In genomic region chr9:123375725-123376132, GRCh38 we compare ENCODE assay signal across 1 cellular context.
A peak's percentile ranks its signal among the peaks of the same experiment; 100 is the strongest.
TF ChIP-seq lines count a peak whose summit lies in the region.

No MANE protein-coding gene starts in this region.

TF ChIP-seq in K562, 482 proteins besides CTCF, POLR2A, EP300 and RAD21 (continued from another document):
- TF ChIP-seq, protein P1, sequence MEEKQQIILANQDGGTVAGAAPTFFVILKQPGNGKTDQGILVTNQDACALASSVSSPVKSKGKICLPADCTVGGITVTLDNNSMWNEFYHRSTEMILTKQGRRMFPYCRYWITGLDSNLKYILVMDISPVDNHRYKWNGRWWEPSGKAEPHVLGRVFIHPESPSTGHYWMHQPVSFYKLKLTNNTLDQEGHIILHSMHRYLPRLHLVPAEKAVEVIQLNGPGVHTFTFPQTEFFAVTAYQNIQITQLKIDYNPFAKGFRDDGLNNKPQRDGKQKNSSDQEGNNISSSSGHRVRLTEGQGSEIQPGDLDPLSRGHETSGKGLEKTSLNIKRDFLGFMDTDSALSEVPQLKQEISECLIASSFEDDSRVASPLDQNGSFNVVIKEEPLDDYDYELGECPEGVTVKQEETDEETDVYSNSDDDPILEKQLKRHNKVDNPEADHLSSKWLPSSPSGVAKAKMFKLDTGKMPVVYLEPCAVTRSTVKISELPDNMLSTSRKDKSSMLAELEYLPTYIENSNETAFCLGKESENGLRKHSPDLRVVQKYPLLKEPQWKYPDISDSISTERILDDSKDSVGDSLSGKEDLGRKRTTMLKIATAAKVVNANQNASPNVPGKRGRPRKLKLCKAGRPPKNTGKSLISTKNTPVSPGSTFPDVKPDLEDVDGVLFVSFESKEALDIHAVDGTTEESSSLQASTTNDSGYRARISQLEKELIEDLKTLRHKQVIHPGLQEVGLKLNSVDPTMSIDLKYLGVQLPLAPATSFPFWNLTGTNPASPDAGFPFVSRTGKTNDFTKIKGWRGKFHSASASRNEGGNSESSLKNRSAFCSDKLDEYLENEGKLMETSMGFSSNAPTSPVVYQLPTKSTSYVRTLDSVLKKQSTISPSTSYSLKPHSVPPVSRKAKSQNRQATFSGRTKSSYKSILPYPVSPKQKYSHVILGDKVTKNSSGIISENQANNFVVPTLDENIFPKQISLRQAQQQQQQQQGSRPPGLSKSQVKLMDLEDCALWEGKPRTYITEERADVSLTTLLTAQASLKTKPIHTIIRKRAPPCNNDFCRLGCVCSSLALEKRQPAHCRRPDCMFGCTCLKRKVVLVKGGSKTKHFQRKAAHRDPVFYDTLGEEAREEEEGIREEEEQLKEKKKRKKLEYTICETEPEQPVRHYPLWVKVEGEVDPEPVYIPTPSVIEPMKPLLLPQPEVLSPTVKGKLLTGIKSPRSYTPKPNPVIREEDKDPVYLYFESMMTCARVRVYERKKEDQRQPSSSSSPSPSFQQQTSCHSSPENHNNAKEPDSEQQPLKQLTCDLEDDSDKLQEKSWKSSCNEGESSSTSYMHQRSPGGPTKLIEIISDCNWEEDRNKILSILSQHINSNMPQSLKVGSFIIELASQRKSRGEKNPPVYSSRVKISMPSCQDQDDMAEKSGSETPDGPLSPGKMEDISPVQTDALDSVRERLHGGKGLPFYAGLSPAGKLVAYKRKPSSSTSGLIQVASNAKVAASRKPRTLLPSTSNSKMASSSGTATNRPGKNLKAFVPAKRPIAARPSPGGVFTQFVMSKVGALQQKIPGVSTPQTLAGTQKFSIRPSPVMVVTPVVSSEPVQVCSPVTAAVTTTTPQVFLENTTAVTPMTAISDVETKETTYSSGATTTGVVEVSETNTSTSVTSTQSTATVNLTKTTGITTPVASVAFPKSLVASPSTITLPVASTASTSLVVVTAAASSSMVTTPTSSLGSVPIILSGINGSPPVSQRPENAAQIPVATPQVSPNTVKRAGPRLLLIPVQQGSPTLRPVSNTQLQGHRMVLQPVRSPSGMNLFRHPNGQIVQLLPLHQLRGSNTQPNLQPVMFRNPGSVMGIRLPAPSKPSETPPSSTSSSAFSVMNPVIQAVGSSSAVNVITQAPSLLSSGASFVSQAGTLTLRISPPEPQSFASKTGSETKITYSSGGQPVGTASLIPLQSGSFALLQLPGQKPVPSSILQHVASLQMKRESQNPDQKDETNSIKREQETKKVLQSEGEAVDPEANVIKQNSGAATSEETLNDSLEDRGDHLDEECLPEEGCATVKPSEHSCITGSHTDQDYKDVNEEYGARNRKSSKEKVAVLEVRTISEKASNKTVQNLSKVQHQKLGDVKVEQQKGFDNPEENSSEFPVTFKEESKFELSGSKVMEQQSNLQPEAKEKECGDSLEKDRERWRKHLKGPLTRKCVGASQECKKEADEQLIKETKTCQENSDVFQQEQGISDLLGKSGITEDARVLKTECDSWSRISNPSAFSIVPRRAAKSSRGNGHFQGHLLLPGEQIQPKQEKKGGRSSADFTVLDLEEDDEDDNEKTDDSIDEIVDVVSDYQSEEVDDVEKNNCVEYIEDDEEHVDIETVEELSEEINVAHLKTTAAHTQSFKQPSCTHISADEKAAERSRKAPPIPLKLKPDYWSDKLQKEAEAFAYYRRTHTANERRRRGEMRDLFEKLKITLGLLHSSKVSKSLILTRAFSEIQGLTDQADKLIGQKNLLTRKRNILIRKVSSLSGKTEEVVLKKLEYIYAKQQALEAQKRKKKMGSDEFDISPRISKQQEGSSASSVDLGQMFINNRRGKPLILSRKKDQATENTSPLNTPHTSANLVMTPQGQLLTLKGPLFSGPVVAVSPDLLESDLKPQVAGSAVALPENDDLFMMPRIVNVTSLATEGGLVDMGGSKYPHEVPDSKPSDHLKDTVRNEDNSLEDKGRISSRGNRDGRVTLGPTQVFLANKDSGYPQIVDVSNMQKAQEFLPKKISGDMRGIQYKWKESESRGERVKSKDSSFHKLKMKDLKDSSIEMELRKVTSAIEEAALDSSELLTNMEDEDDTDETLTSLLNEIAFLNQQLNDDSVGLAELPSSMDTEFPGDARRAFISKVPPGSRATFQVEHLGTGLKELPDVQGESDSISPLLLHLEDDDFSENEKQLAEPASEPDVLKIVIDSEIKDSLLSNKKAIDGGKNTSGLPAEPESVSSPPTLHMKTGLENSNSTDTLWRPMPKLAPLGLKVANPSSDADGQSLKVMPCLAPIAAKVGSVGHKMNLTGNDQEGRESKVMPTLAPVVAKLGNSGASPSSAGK (IDR thresholded peaks at IDR 0.05): peak; percentile 75
- TF ChIP-seq HMGN3 (IDR thresholded peaks at IDR 0.05; ENCODE audit: borderline replicate concordance, extremely low read depth, insufficient read length, low read depth, low read length) (peak; percentile 17), VEZF1 (CRISPR knock-in tag; IDR thresholded peaks at IDR 0.05) (peak; percentile 83), MAZ (CRISPR knock-in tag; conservative IDR thresholded peaks at IDR 0.05 in 1 of 2, IDR thresholded peaks at IDR 0.05 in 1 of 2) (peak; percentile 83 to 88), HIVEP1 (CRISPR knock-in tag; IDR thresholded peaks at IDR 0.05) (no peak), ZBTB17 (CRISPR knock-in tag; IDR thresholded peaks at IDR 0.05) (peak; percentile 19; the same call in 1 of the 2 replicates), E2F6 (IDR thresholded peaks at IDR 0.05; ENCODE audit: borderline replicate concordance in 1 of 2, extremely low read depth in 1 of 2, insufficient read depth in 1 of 2, insufficient read length in 1 of 2, low read depth in 1 of 2, low read length in 1 of 2, poor library complexity in 1 of 2, severe bottlenecking in 1 of 2) (peak; percentile 52 to 77), ZNF583 (CRISPR knock-in tag; IDR thresholded peaks at IDR 0.05) (0 out of 2 replicates have a peak, but pooled peaks have one; percentile 38), L3MBTL2 (IDR thresholded peaks at IDR 0.05) (peak; percentile 95), SRF (CRISPR knock-in tag; IDR thresholded peaks at IDR 0.05) (0 out of 4 replicates have a peak, but pooled peaks of 1 of the 2 experiments have one; percentile 31), PHF8 (IDR thresholded peaks at IDR 0.05; ENCODE audit: borderline replicate concordance, low read length) (peak; percentile 24; the same call in 1 of the 2 replicates), DNMT1 (IDR thresholded peaks at IDR 0.05) (no peak)
- TF ChIP-seq, protein P2, sequence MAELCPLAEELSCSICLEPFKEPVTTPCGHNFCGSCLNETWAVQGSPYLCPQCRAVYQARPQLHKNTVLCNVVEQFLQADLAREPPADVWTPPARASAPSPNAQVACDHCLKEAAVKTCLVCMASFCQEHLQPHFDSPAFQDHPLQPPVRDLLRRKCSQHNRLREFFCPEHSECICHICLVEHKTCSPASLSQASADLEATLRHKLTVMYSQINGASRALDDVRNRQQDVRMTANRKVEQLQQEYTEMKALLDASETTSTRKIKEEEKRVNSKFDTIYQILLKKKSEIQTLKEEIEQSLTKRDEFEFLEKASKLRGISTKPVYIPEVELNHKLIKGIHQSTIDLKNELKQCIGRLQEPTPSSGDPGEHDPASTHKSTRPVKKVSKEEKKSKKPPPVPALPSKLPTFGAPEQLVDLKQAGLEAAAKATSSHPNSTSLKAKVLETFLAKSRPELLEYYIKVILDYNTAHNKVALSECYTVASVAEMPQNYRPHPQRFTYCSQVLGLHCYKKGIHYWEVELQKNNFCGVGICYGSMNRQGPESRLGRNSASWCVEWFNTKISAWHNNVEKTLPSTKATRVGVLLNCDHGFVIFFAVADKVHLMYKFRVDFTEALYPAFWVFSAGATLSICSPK (IDR thresholded peaks at IDR 0.05; ENCODE audit: borderline replicate concordance): no peak
